ENCODE assay signal across 8 cellular contexts in the genomic region with DNA sequence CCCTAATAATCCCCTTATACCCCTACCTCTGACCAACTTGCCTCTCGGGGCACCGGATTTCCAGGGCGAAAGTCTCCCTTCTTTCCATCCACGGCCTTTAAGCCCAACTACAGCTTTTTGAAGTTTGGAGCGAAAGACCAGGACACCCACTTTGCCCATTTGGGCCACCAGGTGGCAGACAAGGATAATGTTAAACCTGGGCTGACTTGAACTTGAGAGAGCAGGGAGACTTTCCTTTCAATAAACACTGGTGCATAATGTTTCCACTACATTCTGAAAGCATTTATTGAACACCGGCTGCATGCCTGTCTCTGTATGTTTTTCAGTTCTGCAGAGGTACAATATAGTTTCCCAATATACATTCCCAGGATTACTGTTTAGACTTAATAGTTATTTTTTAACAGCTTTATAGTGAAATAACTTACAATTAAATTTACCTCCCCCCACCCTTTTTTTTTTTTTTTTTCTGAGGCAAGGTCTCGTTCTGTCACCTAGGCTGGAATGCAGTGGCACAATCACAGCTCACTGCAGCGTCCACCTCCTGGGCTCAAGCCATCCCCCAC.
DNase-seq lines count a peak whose midpoint lies in the region; ATAC-seq and TF ChIP-seq lines count a peak whose summit lies in the region.

No MANE protein-coding gene starts in this region.

- H3K27me3 ChIP-seq in DOHH2 (ENCODE audit: control insufficient read depth, low read length) (peaks cover 32% of the 10 kb centered on the region), OCI-LY1 (ENCODE audit: insufficient read depth, low read length) (no peaks in the 10 kb centered on the region; the same call in 1 of the 2 replicates), mucosa of stomach (ENCODE audit: control insufficient read depth, insufficient read depth, low read length) (peaks cover 7% of the 10 kb centered on the region)

- no peaks in the 10 kb centered on the region for H3K36me3 ChIP-seq in DOHH2 (ENCODE audit: control insufficient read depth, low read length)
- H3K36me3 ChIP-seq in OCI-LY1 (ENCODE audit: insufficient read depth, low read length) = no peaks in the 10 kb centered on the region
- no peaks in the 10 kb centered on the region for H3K36me3 ChIP-seq in mucosa of stomach (ENCODE audit: control insufficient read depth, insufficient read depth, low read length)

- H3K27ac ChIP-seq in DOHH2 (ENCODE audit: low read depth, low read length) = no peak overlapping the region
- H3K27ac ChIP-seq in OCI-LY1 (ENCODE audit: low read depth, low read length, poor library complexity, severe bottlenecking) = no peak overlapping the region
- H3K27ac ChIP-seq in epithelial cell of prostate = peak overlapping the region; percentile 2

- H3K4me2 ChIP-seq in DOHH2 (ENCODE audit: low read length) = no peak overlapping the region
- no peak overlapping the region for H3K4me2 ChIP-seq in OCI-LY1 (ENCODE audit: low read length)

- H3K79me2 ChIP-seq in DOHH2 (ENCODE audit: control insufficient read depth, low read length) (no peaks in the 10 kb centered on the region), OCI-LY1 (ENCODE audit: insufficient read depth, low read length) (no peaks in the 10 kb centered on the region)

- H4K20me1 ChIP-seq in DOHH2 (ENCODE audit: control insufficient read depth, insufficient read depth, low read depth, low read length) (no peaks in the 10 kb centered on the region), OCI-LY1 (ENCODE audit: insufficient read depth, low read length) (no peaks in the 10 kb centered on the region)

- no peaks in the 10 kb centered on the region for H3K9me2 ChIP-seq in DOHH2 (replicated peaks; ENCODE audit: control insufficient read depth, low read length)
- H3K9me2 ChIP-seq in OCI-LY1 (ENCODE audit: low read depth, low read length) = no peaks in the 10 kb centered on the region

- H3K9me3 ChIP-seq in DOHH2 (ENCODE audit: control insufficient read depth, insufficient read depth, low read length) (no peaks in the 10 kb centered on the region), OCI-LY1 (ENCODE audit: low read length) (0 out of 2 replicates have a peak, but pooled peaks cover 3% of the 10 kb centered on the region), mucosa of stomach (ENCODE audit: control insufficient read depth, low read length) (no peaks in the 10 kb centered on the region)

- H2AFZ ChIP-seq in OCI-LY1 (ENCODE audit: low read length) = no peak overlapping the region

- no peaks in the 10 kb centered on the region for H3K4me1 ChIP-seq in DOHH2 (ENCODE audit: control insufficient read depth, low read length)
- H3K4me1 ChIP-seq in OCI-LY1 (ENCODE audit: insufficient read depth, low read length, severe bottlenecking) = no peaks in the 10 kb centered on the region
- peaks cover 16% of the 10 kb centered on the region for H3K4me1 ChIP-seq in mucosa of stomach (ENCODE audit: control insufficient read depth, insufficient read depth, low read length)

- DNase-seq in HUDEP-2 (lab: John Stamatoyannopoulos, UW; ENCODE audit: unreplicated experiment in 76 of 76) = peak in 67 of 76 experiments; percentile 3 to 84 (median 50)
- DNase-seq in activated CD8-positive, alpha-beta memory T cell treated with anti-CD3 and anti-CD28 coated beads, Interleukin-2, amount 50 U/mL, for 48 hours = peak; percentile 86
- no peak for DNase-seq in epithelial cell of prostate (ENCODE audit: low read depth, low spot score)
- DNase-seq in stimulated activated CD8-positive, alpha-beta memory T cell treated with anti-CD3 and anti-CD28 coated beads, Interleukin-7, amount 100 ng/mL, for 1 hour (ENCODE audit: low read depth in 2 of 2) = peak; percentile 44 to 52

- no peak overlapping the region for H3K9ac ChIP-seq in OCI-LY1 (ENCODE audit: low read length)
- H3K9ac ChIP-seq in mucosa of stomach (ENCODE audit: low read length) = peak overlapping the region; percentile 64

- no peak overlapping the region for H3K4me3 ChIP-seq in DOHH2 (ENCODE audit: low read length)
- H3K4me3 ChIP-seq in OCI-LY1 (ENCODE audit: low read depth, low read length, poor library complexity, severe bottlenecking) = no peak overlapping the region
- peak overlapping the region; percentile 28 for H3K4me3 ChIP-seq in mucosa of stomach (ENCODE audit: low read length)

- H3F3A ChIP-seq in DOHH2 (ENCODE audit: control insufficient read depth, insufficient read depth) = no peaks in the 10 kb centered on the region
- no peaks in the 10 kb centered on the region for H3F3A ChIP-seq in OCI-LY1 (ENCODE audit: insufficient read depth, low read length)

- TF ChIP-seq CTCF in DOHH2 (IDR thresholded peaks at IDR 0.05; ENCODE audit: low read depth, low read length, poor library complexity, severe bottlenecking) (peak; percentile 83), OCI-LY1 (IDR thresholded peaks at IDR 0.05; ENCODE audit: low read length) (peak; percentile 84)

- no peak for ATAC-seq in GM21737 (IDR thresholded peaks at IDR 0.05; ENCODE audit: unreplicated experiment)
